Comparison of ENCODE assay signal across 16 cellular contexts in the genomic region with DNA sequence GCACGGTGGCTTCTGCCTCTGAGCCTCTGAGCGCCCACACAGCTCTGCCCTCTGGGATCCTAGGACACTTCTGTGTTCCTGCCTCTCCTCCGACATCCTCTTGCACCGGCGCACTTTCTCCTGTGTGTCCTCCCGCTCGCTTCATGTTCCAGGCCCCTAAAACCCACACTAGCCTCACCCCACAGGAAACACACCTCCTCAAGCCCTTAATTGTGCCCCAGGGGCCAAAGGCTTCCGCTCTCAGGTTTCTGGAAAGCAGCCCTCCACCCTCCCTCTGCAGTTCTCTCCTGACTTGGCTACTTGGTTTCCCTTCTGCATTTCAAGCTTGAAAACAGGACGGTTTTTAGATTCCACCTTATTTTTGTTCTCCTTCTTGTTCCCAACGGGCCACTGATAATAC. TPM values are rescaled to one million over a fixed set of nuclear protein-coding genes. Genes with fewer than 3 reads are reported as not detected.
A peak's percentile ranks its signal among the peaks of the same experiment; 100 is the strongest.
DNase-seq lines count a peak whose midpoint lies in the region; ATAC-seq and TF ChIP-seq lines count a peak whose summit lies in the region.
"Had no signal": no experiment of that assay in that cellular context is flagged by ENCODE, and none has a peak within 500 bp of the region (broad histone marks: within the 10 kb centered on the region; RNA-seq: fewer than 3 reads in every experiment).

No MANE protein-coding gene starts in this region.

- DNase-seq in Daoy (ENCODE audit: low read depth) (peak; percentile 15), islet precursor cell (peak; percentile 67), osteoblast (ENCODE audit: insufficient read length, low spot score, missing footprints) (no peak)
- DNase-seq in stimulated activated CD4-positive, alpha-beta T cell treated with anti-CD3 and anti-CD28 coated beads, Interleukin-12 subunit alpha, Interleukin-12 subunit beta, amount 100 ng/mL, for 4 hours = no peak
- DNase-seq: ACHN; BE2C; CD4-positive, alpha-beta memory T cell; DMS153; DMS79; KBM-7 had no signal

- POLR2A ChIA-PET in HEK293 (lab: Yijun Ruan, JAX) = no interaction called here

- H3K36me3 ChIP-seq in HEK293 (ENCODE audit: control insufficient read depth in 2 of 2, insufficient read depth in 1 of 2, low read length in 2 of 2) (no peaks in the 10 kb centered on the region), osteoblast (ENCODE audit: insufficient read depth, low read length) (no peaks in the 10 kb centered on the region)
- H3K36me3 ChIP-seq: BE2C, HAP-1 had no signal

- H3K9me3 ChIP-seq in HEK293 (ENCODE audit: control insufficient read depth, insufficient read depth, low read depth, low read length) = no peaks in the 10 kb centered on the region
- no peaks in the 10 kb centered on the region for H3K9me3 ChIP-seq in osteoblast (ENCODE audit: low read depth, low read length)
- H3K9me3 ChIP-seq: BE2C, HAP-1 had no signal

- no peak for ATAC-seq in HG02678 (IDR thresholded peaks at IDR 0.05; ENCODE audit: unreplicated experiment)
- ATAC-seq: GM12878, HepG2 had no signal

- no peak overlapping the region for H3K4me3 ChIP-seq in HEK293 (ENCODE audit: low read depth, low read length)
- no peak overlapping the region for H3K4me3 ChIP-seq in osteoblast (ENCODE audit: insufficient read depth, low read length)
- H3K4me3 ChIP-seq: GM12878, HAP-1 had no signal

- TF ChIP-seq CTCF in HEK293 (tag by site-specific recombination; IDR thresholded peaks at IDR 0.05) = no peak
- no peak for TF ChIP-seq CTCF in osteoblast (IDR thresholded peaks at IDR 0.05; ENCODE audit: extremely low read depth, low read depth, low read length)

- no peak overlapping the region for H3K4me2 ChIP-seq in osteoblast (ENCODE audit: insufficient read depth, low read length)

- CTCF ChIA-PET in HEK293 (lab: Yijun Ruan, JAX) = interaction anchor here (0.6 kb wide), 1 partner anchor 92 kb away, joined by 5 read pairs; no protein-coding TSS in a partner anchor

- H2AFZ ChIP-seq in osteoblast (ENCODE audit: low read length) = no peak overlapping the region

- H3K4me1 ChIP-seq in HEK293 (ENCODE audit: control insufficient read depth, insufficient read depth, low read length) (peaks cover 6% of the 10 kb centered on the region; the same call in 1 of the 2 replicates), osteoblast (ENCODE audit: insufficient read depth, low read length) (no peaks in the 10 kb centered on the region)
- H3K4me1 ChIP-seq: BE2C, HAP-1 had no signal

- no peaks in the 10 kb centered on the region for H4K20me1 ChIP-seq in osteoblast (ENCODE audit: insufficient read depth, low read length)

- peaks cover 5% of the 10 kb centered on the region for H3K27me3 ChIP-seq in osteoblast (ENCODE audit: insufficient read depth, low read length)

- H3K27ac ChIP-seq in HEK293 (ENCODE audit: extremely low read depth, low read depth, low read length) (no peak overlapping the region), osteoblast (ENCODE audit: low read depth, low read length) (no peak overlapping the region)

- H3K79me2 ChIP-seq in osteoblast (ENCODE audit: insufficient read depth, low read length) = no peaks in the 10 kb centered on the region

TF ChIP-seq in HEK293, 187 proteins besides CTCF, POLR2A, EP300 and RAD21:
- TF ChIP-seq, protein P1, sequence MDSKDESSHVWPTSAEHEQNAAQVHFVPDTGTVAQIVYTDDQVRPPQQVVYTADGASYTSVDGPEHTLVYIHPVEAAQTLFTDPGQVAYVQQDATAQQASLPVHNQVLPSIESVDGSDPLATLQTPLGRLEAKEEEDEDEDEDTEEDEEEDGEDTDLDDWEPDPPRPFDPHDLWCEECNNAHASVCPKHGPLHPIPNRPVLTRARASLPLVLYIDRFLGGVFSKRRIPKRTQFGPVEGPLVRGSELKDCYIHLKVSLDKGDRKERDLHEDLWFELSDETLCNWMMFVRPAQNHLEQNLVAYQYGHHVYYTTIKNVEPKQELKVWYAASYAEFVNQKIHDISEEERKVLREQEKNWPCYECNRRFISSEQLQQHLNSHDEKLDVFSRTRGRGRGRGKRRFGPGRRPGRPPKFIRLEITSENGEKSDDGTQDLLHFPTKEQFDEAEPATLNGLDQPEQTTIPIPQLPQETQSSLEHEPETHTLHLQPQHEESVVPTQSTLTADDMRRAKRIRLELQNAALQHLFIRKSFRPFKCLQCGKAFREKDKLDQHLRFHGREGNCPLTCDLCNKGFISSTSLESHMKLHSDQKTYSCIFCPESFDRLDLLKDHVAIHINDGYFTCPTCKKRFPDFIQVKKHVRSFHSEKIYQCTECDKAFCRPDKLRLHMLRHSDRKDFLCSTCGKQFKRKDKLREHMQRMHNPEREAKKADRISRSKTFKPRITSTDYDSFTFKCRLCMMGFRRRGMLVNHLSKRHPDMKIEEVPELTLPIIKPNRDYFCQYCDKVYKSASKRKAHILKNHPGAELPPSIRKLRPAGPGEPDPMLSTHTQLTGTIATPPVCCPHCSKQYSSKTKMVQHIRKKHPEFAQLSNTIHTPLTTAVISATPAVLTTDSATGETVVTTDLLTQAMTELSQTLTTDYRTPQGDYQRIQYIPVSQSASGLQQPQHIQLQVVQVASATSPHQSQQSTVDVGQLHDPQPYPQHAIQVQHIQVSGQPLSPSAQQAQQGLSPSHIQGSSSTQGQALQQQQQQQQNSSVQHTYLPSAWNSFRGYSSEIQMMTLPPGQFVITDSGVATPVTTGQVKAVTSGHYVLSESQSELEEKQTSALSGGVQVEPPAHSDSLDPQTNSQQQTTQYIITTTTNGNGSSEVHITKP (tag by site-specific recombination; IDR thresholded peaks at IDR 0.05) = no peak
- TF ChIP-seq EGR2 (tag by site-specific recombination; IDR thresholded peaks at IDR 0.05; ENCODE audit: low read depth) (peak; percentile 23; the same call in 1 of the 2 replicates), KLF8 (tag by site-specific recombination; IDR thresholded peaks at IDR 0.05) (no peak)

RNA-seq across cellular contexts. Expression of gene GFRA1, which starts 7.3 kb away (rescaled TPM):
- 0.80 and 1.1 TPM in 2 replicates for total RNA-seq in Daoy (2014; rRNA removed; shearing (Covaris generic))
- total RNA-seq in osteoblast = 76.0 and 76.6 TPM in 2 replicates
- total RNA-seq: CD4-positive, alpha-beta memory T cell; HepG2 had no signal

RNA-seq across cellular contexts. Expression of gene CCDC172, which starts 58.6 kb away (rescaled TPM):
- not detected in 2 replicates for total RNA-seq in Daoy (2014; rRNA removed; shearing (Covaris generic))
- not detected in 2 replicates for total RNA-seq in osteoblast
- total RNA-seq: CD4-positive, alpha-beta memory T cell; G401; GM12878; HepG2 had no signal

Comparison
In these comparisons a context has a peak if more than half of its experiments do, and no peak if none do; other contexts are left out.
1. DNase-seq: peak in Daoy (single experiment) and islet precursor cell (single experiment); none in stimulated activated CD4-positive, alpha-beta T cell treated with anti-CD3 and anti-CD28 coated beads, Interleukin-12 subunit alpha, Interleukin-12 subunit beta, amount 100 ng/mL, for 4 hours (single experiment) and osteoblast (single experiment).
2. RNA of gene GFRA1, which starts 7.3 kb away (total RNA-seq): 76.0 to 76.6 TPM in osteoblast; 0.80 to 1.1 TPM in Daoy; every median in the first group is over 10 times any median in the second.